32 cellular contexts compared by ENCODE assay signal in the genomic region with DNA sequence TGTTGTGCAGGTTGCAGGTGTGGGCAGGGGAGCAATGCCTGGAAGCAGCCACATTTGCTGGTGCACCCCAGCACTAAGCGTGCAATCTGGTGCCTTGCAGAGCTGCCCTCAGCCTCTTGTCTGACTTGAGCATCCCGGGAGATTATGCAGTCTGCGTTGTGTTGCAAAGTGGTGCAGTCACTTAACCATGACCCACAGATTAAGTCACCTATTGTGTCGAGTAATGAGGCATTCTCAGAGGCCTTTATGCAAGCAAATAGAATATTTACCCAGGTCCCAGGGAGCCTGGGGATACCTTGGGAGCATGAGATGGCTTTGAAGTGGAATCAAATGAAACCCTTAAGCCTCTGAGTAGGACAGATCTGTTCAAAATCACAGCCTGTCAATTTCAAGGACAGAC.
A peak's percentile ranks its signal among the peaks of the same experiment; 100 is the strongest.
DNase-seq lines count a peak whose midpoint lies in the region; ATAC-seq and TF ChIP-seq lines count a peak whose summit lies in the region.
"Had no signal": no experiment of that assay in that cellular context is flagged by ENCODE, and none has a peak within 500 bp of the region (broad histone marks: within the 10 kb centered on the region; RNA-seq: fewer than 3 reads in every experiment).

No MANE protein-coding gene starts in this region.

- H3K27me3 ChIP-seq in lung (ENCODE audit: control insufficient read depth, insufficient read depth) = no peaks in the 10 kb centered on the region
- H3K27me3 ChIP-seq in neural progenitor cell = no peaks in the 10 kb centered on the region
- H3K27me3 ChIP-seq: gastroesophageal sphincter, vagina had no signal

- H3K4me3 ChIP-seq in lung (peak overlapping the region; percentile 7), neural progenitor cell (no peak overlapping the region)
- H3K4me3 ChIP-seq: gastroesophageal sphincter, GM23248, K562, lower lobe of right lung, PC-9, thoracic aorta, vagina had no signal

- WGBS in lung, 2 donors = 67 to 76% methylated on average over 4 of the region's 4 CpGs

- H3K4me2 ChIP-seq in neural progenitor cell = no peak overlapping the region
- H3K4me2 ChIP-seq: PC-9 had no signal

- H2AFZ ChIP-seq in neural progenitor cell (replicated peaks) = no peak overlapping the region
- H2AFZ ChIP-seq: GM23248, PC-9 had no signal

- H3K27ac ChIP-seq in lung (ENCODE audit: low read depth in 1 of 2, low read length in 1 of 2) (no peak overlapping the region), neural progenitor cell (no peak overlapping the region)
- H3K27ac ChIP-seq: gastroesophageal sphincter, GM23248, lower lobe of right lung, PC-9, thoracic aorta, vagina had no signal

- peaks cover 11% of the 10 kb centered on the region for H3K27me3 Mint-ChIP-seq in neural progenitor cell (ENCODE audit: insufficient read depth, low read depth)
- H3K27me3 Mint-ChIP-seq: activated T-helper 17 cell treated with anti-CD3 and anti-CD28 coated beads, Interleukin-2, amount 50 U/mL, for 72 hours had no signal

- H3K27ac Mint-ChIP-seq in neural progenitor cell = no peak overlapping the region
- H3K27ac Mint-ChIP-seq: activated B cell treated with CpG ODN at 0.5 μM for 24 hours; activated naive CD4-positive, alpha-beta T cell treated with anti-CD3 and anti-CD28 coated beads, Interleukin-2, amount 50 U/mL, for 24 hours; activated T-helper 17 cell treated with anti-CD3 and anti-CD28 coated beads, Interleukin-2, amount 50 U/mL, for 72 hours; nephron progenitor cell had no signal

- H3K9me3 Mint-ChIP-seq in neural progenitor cell = peaks cover 19% of the 10 kb centered on the region

- no peaks in the 10 kb centered on the region for H4K20me1 ChIP-seq in neural progenitor cell (ENCODE audit: low read depth)

- H3K9ac ChIP-seq in neural progenitor cell = no peak overlapping the region
- H3K9ac ChIP-seq: GM23248 had no signal

- H3K4me3 Mint-ChIP-seq in neural progenitor cell = no peak overlapping the region
- H3K4me3 Mint-ChIP-seq: activated B cell treated with CpG ODN at 0.5 μM for 24 hours; activated naive CD4-positive, alpha-beta T cell treated with anti-CD3 and anti-CD28 coated beads, Interleukin-2, amount 50 U/mL, for 24 hours; activated T-helper 17 cell treated with anti-CD3 and anti-CD28 coated beads, Interleukin-2, amount 50 U/mL, for 72 hours; nephron progenitor cell had no signal

- ATAC-seq in lung (ENCODE audit: insufficient read depth, low FRiP score) = no peak
- no peak for ATAC-seq in GM18858 (IDR thresholded peaks at IDR 0.05; ENCODE audit: unreplicated experiment)
- ATAC-seq: activated T-helper 17 cell treated with anti-CD3 and anti-CD28 coated beads, Interleukin-2, amount 50 U/mL, for 72 hours; gastroesophageal sphincter; K562; lower lobe of right lung; sciatic nerve; stimulated activated naive CD8-positive, alpha-beta T cell treated with anti-CD3 and anti-CD28 coated beads, Interleukin-15, Interleukin-2, amounts not matched to agents 100 U/mL and 50 U/mL, for 24 hours had no signal

- TF ChIP-seq CTCF in lung (IDR thresholded peaks at IDR 0.05; ENCODE audit: control extremely low read depth, extremely low read depth) (no peak), neural progenitor cell (IDR thresholded peaks at IDR 0.05) (no peak)

- no peaks in the 10 kb centered on the region for H3K79me2 ChIP-seq in neural progenitor cell (ENCODE audit: low read depth)

- H3K4me1 ChIP-seq in lung (ENCODE audit: control insufficient read depth in 2 of 2, insufficient read depth in 2 of 2, low read length in 2 of 2) = peaks cover 0 to 2% of the 10 kb centered on the region in 2 donors
- H3K4me1 ChIP-seq in neural progenitor cell = no peaks in the 10 kb centered on the region
- H3K4me1 ChIP-seq: gastroesophageal sphincter, lower lobe of right lung, vagina had no signal

- peaks cover 23% of the 10 kb centered on the region for H3K4me1 Mint-ChIP-seq in neural progenitor cell
- H3K4me1 Mint-ChIP-seq: activated B cell treated with CpG ODN at 0.5 μM for 24 hours; activated naive CD4-positive, alpha-beta T cell treated with anti-CD3 and anti-CD28 coated beads, Interleukin-2, amount 50 U/mL, for 24 hours; activated T-helper 17 cell treated with anti-CD3 and anti-CD28 coated beads, Interleukin-2, amount 50 U/mL, for 72 hours; nephron progenitor cell had no signal

- H3K36me3 Mint-ChIP-seq in neural progenitor cell = no peaks in the 10 kb centered on the region
- H3K36me3 Mint-ChIP-seq: activated naive CD4-positive, alpha-beta T cell treated with anti-CD3 and anti-CD28 coated beads, Interleukin-2, amount 50 U/mL, for 24 hours had no signal

- H3K9me3 ChIP-seq in lung (ENCODE audit: control insufficient read depth in 2 of 2, insufficient read depth in 1 of 2, low read length in 1 of 2) = peaks cover 0 to under 1% of the 10 kb centered on the region in 2 donors
- H3K9me3 ChIP-seq in neural progenitor cell (ENCODE audit: low read depth) = no peaks in the 10 kb centered on the region
- H3K9me3 ChIP-seq: gastroesophageal sphincter, lower lobe of right lung, thoracic aorta, vagina had no signal

- H3K36me3 ChIP-seq in lung (ENCODE audit: control insufficient read depth in 2 of 2, insufficient read depth in 2 of 2, low read length in 2 of 2) = no peaks in the 10 kb centered on the region
- H3K36me3 ChIP-seq in neural progenitor cell = no peaks in the 10 kb centered on the region
- H3K36me3 ChIP-seq: gastroesophageal sphincter, lower lobe of right lung, thoracic aorta, vagina had no signal

- peak; percentile 45 for DNase-seq in ELF-1 (ENCODE audit: low read depth, low spot score)
- DNase-seq in NCI-H1436 (lab: John Stamatoyannopoulos, UW) = peak; percentile 35
- DNase-seq in NCI-H748 treated with DMSO at 0.1 percent for 48 hours (lab: John Stamatoyannopoulos, UW) = peak; percentile 50
- DNase-seq in lung (ENCODE audit: low spot score) = no peak
- DNase-seq in neural progenitor cell (ENCODE audit: low spot score) = no peak
- DNase-seq in SKM-1 (lab: John Stamatoyannopoulos, UW; ENCODE audit: unreplicated experiment) = no peak
- DNase-seq: activated B cell treated with CpG ODN at 0.5 μM for 24 hours; activated CD8-positive, alpha-beta memory T cell treated with anti-CD3 and anti-CD28 coated beads, Interleukin-2, amount 50 U/mL, for 4 hours; anterior cingulate cortex; C1 segment of cervical spinal cord; cortex of kidney; EL; GM23248; kidney; lower lobe of right lung; NCI-H2029; NCI-H526 treated with DMSO at 0.1 percent for 48 hours; nephron progenitor cell; PC-9; posterior cingulate gyrus; SHP77; stimulated activated naive CD8-positive, alpha-beta T cell treated with anti-CD3 and anti-CD28 coated beads, Interleukin-15, Interleukin-2, amounts not matched to agents 100 U/mL and 50 U/mL, for 24 hours; SW 1271; T1000 had no signal

- peaks cover 12% of the 10 kb centered on the region for H3F3A ChIP-seq in neural progenitor cell (ENCODE audit: low read depth)

Comparison
In these comparisons a context has a peak if more than half of its experiments do, and no peak if none do; other contexts are left out.
1. DNase-seq: peak in ELF-1 (single experiment), NCI-H1436 (single experiment) and NCI-H748 treated with DMSO at 0.1 percent for 48 hours (single experiment); none in lung (single experiment), neural progenitor cell (single experiment) and SKM-1 (single experiment).